12 cellular contexts compared by ENCODE assay signal in genomic region chr17:32494621-32495346, GRCh38.
DNase-seq lines count a peak whose midpoint lies in the region; ATAC-seq and TF ChIP-seq lines count a peak whose summit lies in the region.
"Had no signal": no experiment of that assay in that cellular context is flagged by ENCODE, and none has a peak within 500 bp of the region (broad histone marks: within the 10 kb centered on the region; RNA-seq: fewer than 3 reads in every experiment).

No MANE protein-coding gene starts in this region.

- peak overlapping the region; percentile 75 to 88 for H3K27ac ChIP-seq in coronary artery
- H3K27ac ChIP-seq: foreskin keratinocyte, PC-9 had no signal

- H3K27ac Mint-ChIP-seq in stimulated activated naive CD8-positive, alpha-beta T cell treated with anti-CD3 and anti-CD28 coated beads, Interleukin-15, amount 100 ng/mL, for 72 hours = no peak overlapping the region

- H3K4me3 Mint-ChIP-seq in stimulated activated naive CD8-positive, alpha-beta T cell treated with anti-CD3 and anti-CD28 coated beads, Interleukin-15, amount 100 ng/mL, for 72 hours = peak overlapping the region in 1 of 2 donors; percentile 32

- peaks cover 78% of the 10 kb centered on the region for H3K4me1 Mint-ChIP-seq in stimulated activated naive CD8-positive, alpha-beta T cell treated with anti-CD3 and anti-CD28 coated beads, Interleukin-15, amount 100 ng/mL, for 72 hours

- H3K9me3 Mint-ChIP-seq in stimulated activated naive CD8-positive, alpha-beta T cell treated with anti-CD3 and anti-CD28 coated beads, Interleukin-15, amount 100 ng/mL, for 72 hours = no peaks in the 10 kb centered on the region
- H3K9me3 Mint-ChIP-seq: brain had no signal

- H3K4me3 ChIP-seq in coronary artery = no peak overlapping the region
- H3K4me3 ChIP-seq: lung, PC-9 had no signal

- TF ChIP-seq CTCF in coronary artery (IDR thresholded peaks at IDR 0.05) = no peak

- H3K27me3 Mint-ChIP-seq in stimulated activated naive CD8-positive, alpha-beta T cell treated with anti-CD3 and anti-CD28 coated beads, Interleukin-15, amount 100 ng/mL, for 72 hours = no peaks in the 10 kb centered on the region
- H3K27me3 Mint-ChIP-seq: brain had no signal

- no peak for DNase-seq in stimulated activated naive CD8-positive, alpha-beta T cell treated with anti-CD3 and anti-CD28 coated beads, Interleukin-15, amount 100 ng/mL, for 72 hours
- DNase-seq in stimulated activated naive CD8-positive, alpha-beta T cell treated with anti-CD3 and anti-CD28 coated beads, Interleukin-15, Interleukin-2, amounts not matched to agents 100 U/mL and 50 U/mL, for 24 hours = no peak
- DNase-seq in NCI-H526 (lab: John Stamatoyannopoulos, UW) (peak; percentile 13 to 69), coronary artery (ENCODE audit: low spot score) (no peak), GDM1 (lab: John Stamatoyannopoulos, UW) (no peak), RKO (ENCODE audit: low spot score) (no peak)
- DNase-seq: foreskin keratinocyte, PC-9 had no signal

- peak; percentile 22 for ATAC-seq in stimulated activated naive CD8-positive, alpha-beta T cell treated with anti-CD3 and anti-CD28 coated beads, Interleukin-15, amount 100 ng/mL, for 72 hours
- ATAC-seq in stimulated activated naive CD8-positive, alpha-beta T cell treated with anti-CD3 and anti-CD28 coated beads, Interleukin-15, Interleukin-2, amounts not matched to agents 100 U/mL and 50 U/mL, for 24 hours = no peak
- ATAC-seq in HG03457 (IDR thresholded peaks at IDR 0.05; ENCODE audit: unreplicated experiment) (no peak), HG03135 (IDR thresholded peaks at IDR 0.05; ENCODE audit: unreplicated experiment) (no peak)
- ATAC-seq: foreskin keratinocyte had no signal

Comparison
In these comparisons a context has a peak if more than half of its experiments do, and no peak if none do; other contexts are left out.
1. DNase-seq: peak in NCI-H526 (2 of 2); none in stimulated activated naive CD8-positive, alpha-beta T cell treated with anti-CD3 and anti-CD28 coated beads, Interleukin-15, amount 100 ng/mL, for 72 hours (0 of 2), stimulated activated naive CD8-positive, alpha-beta T cell treated with anti-CD3 and anti-CD28 coated beads, Interleukin-15, Interleukin-2, amounts not matched to agents 100 U/mL and 50 U/mL, for 24 hours (single experiment), coronary artery (single experiment), GDM1 (single experiment) and RKO (single experiment).